ENCODE assay signal across 23 cellular contexts in the genomic region with DNA sequence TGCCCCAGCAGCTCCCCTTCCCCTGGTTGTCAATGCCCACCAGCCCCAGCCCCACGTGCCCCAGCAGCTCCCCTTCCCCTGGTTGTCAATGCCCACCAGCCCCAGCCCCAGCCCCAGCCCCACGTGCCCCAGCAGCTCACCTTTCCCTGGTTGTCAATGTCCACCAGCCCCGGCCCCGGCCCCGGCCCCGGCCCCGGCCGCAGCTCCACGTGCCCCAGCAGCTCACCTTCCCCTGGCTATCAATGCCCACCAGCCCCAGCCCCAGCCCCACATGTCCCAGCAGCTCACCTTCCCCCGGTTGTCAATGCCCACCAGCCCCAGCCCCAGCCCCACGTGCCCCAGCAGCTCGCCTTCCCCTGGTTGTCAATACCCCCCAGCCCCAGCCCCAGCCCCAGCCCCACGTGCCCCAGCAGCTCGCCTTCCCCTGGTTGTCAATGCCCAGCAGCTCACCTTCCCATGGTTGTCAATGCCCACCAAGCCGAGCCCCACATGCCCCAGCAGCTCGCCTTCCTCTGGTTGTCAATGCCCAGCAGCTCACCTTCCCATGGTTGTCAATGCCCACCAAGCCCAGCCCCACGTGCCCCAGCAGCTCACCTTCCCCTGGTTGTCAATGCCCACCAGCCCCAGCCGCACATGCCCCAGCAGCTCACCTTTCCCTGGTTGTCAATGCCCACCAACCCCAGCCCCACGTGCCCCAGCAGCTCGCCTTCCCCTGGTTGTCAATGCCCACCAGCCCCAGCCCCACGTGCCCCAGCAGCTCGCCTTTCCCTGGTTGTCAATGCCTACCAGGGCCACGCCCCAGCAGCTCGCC. TPM values are rescaled to one million over a fixed set of nuclear protein-coding genes. Genes with fewer than 3 reads are reported as not detected.
"Had no signal": no experiment of that assay in that cellular context is flagged by ENCODE, and none has a peak within 500 bp of the region (broad histone marks: within the 10 kb centered on the region; RNA-seq: fewer than 3 reads in every experiment).

No MANE protein-coding gene starts in this region.

RNA-seq across cellular contexts. Expression of a gene that starts 14.3 kb away (rescaled TPM):
- total RNA-seq: dermis microvascular lymphatic vessel endothelial cell; esophagus mucosa; fibroblast of lung; foreskin keratinocyte; gastroesophageal sphincter; heart left ventricle; hepatocyte; kidney epithelial cell; left cardiac atrium; left lung; lower leg skin; lung microvascular endothelial cell; mucosa of gallbladder; naive thymus-derived CD4-positive, alpha-beta T cell; occipital lobe; ovary; pulmonary artery endothelial cell; spleen; stomach; subcutaneous adipose tissue; temporal lobe; thyroid gland; urinary bladder had no signal
- polyA plus RNA-seq: fibroblast of lung; foreskin keratinocyte; heart left ventricle; hepatocyte; naive thymus-derived CD4-positive, alpha-beta T cell; ovary; spleen; stomach; urinary bladder had no signal

RNA-seq across cellular contexts. Expression of a gene that starts 26.9 kb away (rescaled TPM):
- total RNA-seq: dermis microvascular lymphatic vessel endothelial cell, esophagus mucosa, foreskin keratinocyte, lung microvascular endothelial cell, mucosa of gallbladder, occipital lobe, pulmonary artery endothelial cell, urinary bladder had no signal
- polyA plus RNA-seq: foreskin keratinocyte; naive thymus-derived CD4-positive, alpha-beta T cell had no signal
